Comparison of ENCODE assay signal across 29 cellular contexts in genomic region chr4:5034206-5034605, GRCh38. TPM values are rescaled to one million over a fixed set of nuclear protein-coding genes. Genes with fewer than 3 reads are reported as not detected.
DNase-seq lines count a peak whose midpoint lies in the region; ATAC-seq and TF ChIP-seq lines count a peak whose summit lies in the region.
"Had no signal": no experiment of that assay in that cellular context is flagged by ENCODE, and none has a peak within 500 bp of the region (broad histone marks: within the 10 kb centered on the region; RNA-seq: fewer than 3 reads in every experiment).

No MANE protein-coding gene starts in this region.

- POLR2A ChIA-PET in activated naive CD8-positive, alpha-beta T cell treated with anti-CD3 and anti-CD28 coated beads, Interleukin-2, amount 10 ng/mL, durations not matched to agents 7 days and 5 days (lab: Charles Lee), result no interaction called here

- H3K27me3 ChIP-seq in endodermal cell (ENCODE audit: control insufficient read depth, insufficient read depth, low read length, poor library complexity, severe bottlenecking), result no peaks in the 10 kb centered on the region
- H3K27me3 ChIP-seq: breast epithelium, heart left ventricle had no signal

- no peak for DNase-seq in activated naive CD8-positive, alpha-beta T cell treated with anti-CD3 and anti-CD28 coated beads, Interleukin-2, amount 10 ng/mL, durations not matched to agents 7 days and 5 days
- no peak for DNase-seq in activated naive CD8-positive, alpha-beta T cell treated with anti-CD3 and anti-CD28 coated beads for 36 hours
- DNase-seq in endodermal cell (no peak), SW480 (ENCODE audit: low spot score) (no peak), cerebellar nuclear complex (lab: John Stamatoyannopoulos, UW) (no peak)
- DNase-seq: 8988T; activated naive CD4-positive, alpha-beta T cell; activated T-cell treated with anti-CD3 and anti-CD28 coated beads, Interleukin-2, amount 50 U/mL, for 4 hours; CD8-positive, alpha-beta memory T cell; cortex of kidney; heart left ventricle; naive thymus-derived CD4-positive, alpha-beta T cell; NCI-H1694; NCI-H2171 treated with DMSO at 0.1 percent for 48 hours; NCI-H524 treated with DMSO at 0.1 percent for 48 hours; stimulated activated CD4-positive, alpha-beta T cell treated with anti-CD3 and anti-CD28 coated beads, Interleukin-2, amount 100 ng/mL, for 48 hours; T-helper 2 cell had no signal

- H3K4me1 ChIP-seq in endodermal cell (ENCODE audit: control insufficient read depth, insufficient read depth, low read length), result no peaks in the 10 kb centered on the region
- H3K4me1 ChIP-seq: breast epithelium had no signal

- H3K9me3 Mint-ChIP-seq in activated naive CD8-positive, alpha-beta T cell treated with anti-CD3 and anti-CD28 coated beads, Interleukin-2, amount 10 ng/mL, durations not matched to agents 7 days and 5 days, result peaks cover 1% of the 10 kb centered on the region
- H3K9me3 Mint-ChIP-seq in activated naive CD8-positive, alpha-beta T cell treated with anti-CD3 and anti-CD28 coated beads for 36 hours, result no peaks in the 10 kb centered on the region
- no peaks in the 10 kb centered on the region for H3K9me3 Mint-ChIP-seq in endodermal cell
- no peaks in the 10 kb centered on the region for H3K9me3 Mint-ChIP-seq in nephron
- H3K9me3 Mint-ChIP-seq: activated T-cell treated with anti-CD3 and anti-CD28 coated beads, Interleukin-2, amount 50 U/mL, for 4 hours; CD8-positive, alpha-beta memory T cell; memory B cell; naive thymus-derived CD4-positive, alpha-beta T cell had no signal

- H3K36me3 Mint-ChIP-seq in activated naive CD8-positive, alpha-beta T cell treated with anti-CD3 and anti-CD28 coated beads, Interleukin-2, amount 10 ng/mL, durations not matched to agents 7 days and 5 days, result peaks cover 2% of the 10 kb centered on the region
- no peaks in the 10 kb centered on the region for H3K36me3 Mint-ChIP-seq in activated naive CD8-positive, alpha-beta T cell treated with anti-CD3 and anti-CD28 coated beads for 36 hours
- H3K36me3 Mint-ChIP-seq in endodermal cell (ENCODE audit: low read depth) (no peaks in the 10 kb centered on the region), nephron (ENCODE audit: low read depth) (no peaks in the 10 kb centered on the region)
- H3K36me3 Mint-ChIP-seq: CD8-positive, alpha-beta memory T cell; memory B cell; naive thymus-derived CD4-positive, alpha-beta T cell; stimulated activated effector memory CD8-positive, alpha-beta T cell treated with anti-CD3 and anti-CD28 coated beads, Interleukin-12 subunit alpha, Interleukin-12 subunit beta, amount 100 ng/mL, for 72 hours had no signal

- TF ChIP-seq CTCF in endodermal cell (conservative IDR thresholded peaks at IDR 0.05), result no peak
- TF ChIP-seq CTCF in nephron (IDR thresholded peaks at IDR 0.05; ENCODE audit: unreplicated experiment in 3 of 3), result no peak

- H3K9me3 ChIP-seq in endodermal cell (ENCODE audit: control insufficient read depth, low read length), result no peaks in the 10 kb centered on the region
- H3K9me3 ChIP-seq: breast epithelium, heart left ventricle, thoracic aorta had no signal

- no peak overlapping the region for H3K9ac ChIP-seq in endodermal cell (ENCODE audit: extremely low read depth, low read length, poor library complexity, severe bottlenecking)

- H3K4me1 Mint-ChIP-seq in activated naive CD8-positive, alpha-beta T cell treated with anti-CD3 and anti-CD28 coated beads, Interleukin-2, amount 10 ng/mL, durations not matched to agents 7 days and 5 days, result peaks cover 13% of the 10 kb centered on the region
- peaks cover 10% of the 10 kb centered on the region for H3K4me1 Mint-ChIP-seq in activated naive CD8-positive, alpha-beta T cell treated with anti-CD3 and anti-CD28 coated beads for 36 hours
- H3K4me1 Mint-ChIP-seq in endodermal cell (peaks cover 3% of the 10 kb centered on the region), nephron (peaks cover 53% of the 10 kb centered on the region)
- H3K4me1 Mint-ChIP-seq: memory B cell; stimulated activated effector memory CD8-positive, alpha-beta T cell treated with anti-CD3 and anti-CD28 coated beads, Interleukin-12 subunit alpha, Interleukin-12 subunit beta, amount 100 ng/mL, for 72 hours had no signal

- no peak for ATAC-seq in activated naive CD8-positive, alpha-beta T cell treated with anti-CD3 and anti-CD28 coated beads, Interleukin-2, amount 10 ng/mL, durations not matched to agents 7 days and 5 days (ENCODE audit: low read depth)
- ATAC-seq in GM18907 (IDR thresholded peaks at IDR 0.05; ENCODE audit: unreplicated experiment), result no peak
- no peak for ATAC-seq in GM19397 (IDR thresholded peaks at IDR 0.05; ENCODE audit: unreplicated experiment)
- ATAC-seq: activated CD4-positive, alpha-beta T cell treated with anti-CD3 and anti-CD28 coated beads for 36 hours; HCT116; stimulated activated effector memory CD8-positive, alpha-beta T cell treated with anti-CD3 and anti-CD28 coated beads, Interleukin-12 subunit alpha, Interleukin-12 subunit beta, amount 100 ng/mL, for 72 hours had no signal

- H3K27ac Mint-ChIP-seq in activated naive CD8-positive, alpha-beta T cell treated with anti-CD3 and anti-CD28 coated beads, Interleukin-2, amount 10 ng/mL, durations not matched to agents 7 days and 5 days, result no peak overlapping the region
- no peak overlapping the region for H3K27ac Mint-ChIP-seq in activated naive CD8-positive, alpha-beta T cell treated with anti-CD3 and anti-CD28 coated beads for 36 hours
- H3K27ac Mint-ChIP-seq in endodermal cell (no peak overlapping the region), nephron (peak overlapping the region; percentile 12 to 68 (median 64))
- H3K27ac Mint-ChIP-seq: CD8-positive, alpha-beta memory T cell; memory B cell; stimulated activated effector memory CD8-positive, alpha-beta T cell treated with anti-CD3 and anti-CD28 coated beads, Interleukin-12 subunit alpha, Interleukin-12 subunit beta, amount 100 ng/mL, for 72 hours had no signal

- H3K27ac ChIP-seq in endodermal cell (ENCODE audit: low read depth, low read length), result peak overlapping the region; percentile 4

- 90 to 91% methylated on average over 7 to 8 of the region's 8 CpGs for WGBS in endodermal cell (ENCODE audit: insufficient coverage in 1 of 2, insufficient read length in 1 of 2), 2 experiments

- peaks cover 9% of the 10 kb centered on the region for H3K27me3 Mint-ChIP-seq in activated naive CD8-positive, alpha-beta T cell treated with anti-CD3 and anti-CD28 coated beads, Interleukin-2, amount 10 ng/mL, durations not matched to agents 7 days and 5 days
- no peaks in the 10 kb centered on the region for H3K27me3 Mint-ChIP-seq in activated naive CD8-positive, alpha-beta T cell treated with anti-CD3 and anti-CD28 coated beads for 36 hours
- H3K27me3 Mint-ChIP-seq in endodermal cell (ENCODE audit: insufficient read depth) (no peaks in the 10 kb centered on the region), nephron (ENCODE audit: low read depth) (peaks cover 1% of the 10 kb centered on the region)
- H3K27me3 Mint-ChIP-seq: activated CD4-positive, alpha-beta T cell treated with anti-CD3 and anti-CD28 coated beads for 36 hours; memory B cell had no signal

- H3K4me3 Mint-ChIP-seq in activated naive CD8-positive, alpha-beta T cell treated with anti-CD3 and anti-CD28 coated beads, Interleukin-2, amount 10 ng/mL, durations not matched to agents 7 days and 5 days, result peak overlapping the region; percentile 42
- H3K4me3 Mint-ChIP-seq in activated naive CD8-positive, alpha-beta T cell treated with anti-CD3 and anti-CD28 coated beads for 36 hours, result no peak overlapping the region
- no peak overlapping the region for H3K4me3 Mint-ChIP-seq in endodermal cell
- H3K4me3 Mint-ChIP-seq in nephron, result no peak overlapping the region
- H3K4me3 Mint-ChIP-seq: activated CD4-positive, alpha-beta T cell treated with anti-CD3 and anti-CD28 coated beads for 36 hours; activated T-cell treated with anti-CD3 and anti-CD28 coated beads, Interleukin-2, amount 50 U/mL, for 4 hours; CD8-positive, alpha-beta memory T cell; memory B cell; stimulated activated effector memory CD8-positive, alpha-beta T cell treated with anti-CD3 and anti-CD28 coated beads, Interleukin-12 subunit alpha, Interleukin-12 subunit beta, amount 100 ng/mL, for 72 hours had no signal

- H3K4me3 ChIP-seq in endodermal cell (ENCODE audit: low read length), result no peak overlapping the region
- H3K4me3 ChIP-seq: breast epithelium had no signal

- no peaks in the 10 kb centered on the region for H3K36me3 ChIP-seq in endodermal cell (ENCODE audit: control insufficient read depth, insufficient read depth, low read length)
- H3K36me3 ChIP-seq: breast epithelium, heart left ventricle, thoracic aorta had no signal

RNA-seq across cellular contexts. Expression of gene CYTL1, which starts 14.9 kb away (rescaled TPM):
- not detected for total RNA-seq in activated naive CD8-positive, alpha-beta T cell treated with anti-CD3 and anti-CD28 coated beads, Interleukin-2, amount 10 ng/mL, durations not matched to agents 7 days and 5 days
- not detected for total RNA-seq in activated naive CD8-positive, alpha-beta T cell treated with anti-CD3 and anti-CD28 coated beads for 36 hours
- total RNA-seq in endodermal cell, result 1 to 10 TPM; 2.2 to 3.7 TPM
- polyA plus RNA-seq in endodermal cell (2013, experiment 1 of 2), result 0.93 TPM
- 1.4 TPM for polyA plus RNA-seq in endodermal cell (2013, experiment 2 of 2)
- total RNA-seq: activated CD4-positive, alpha-beta T cell treated with anti-CD3 and anti-CD28 coated beads for 36 hours; activated CD8-positive, alpha-beta memory T cell treated with anti-CD3 and anti-CD28 coated beads for 36 hours; activated T-cell treated with anti-CD3 and anti-CD28 coated beads, Interleukin-2, amount 50 U/mL, for 4 hours; CD8-positive, alpha-beta memory T cell; LHCN-M2; SK-MEL-5 had no signal
- polyA plus RNA-seq: heart left ventricle; naive thymus-derived CD4-positive, alpha-beta T cell had no signal

RNA-seq across cellular contexts. Expression of gene STK32B, which starts 17.1 kb away (rescaled TPM):
- total RNA-seq in activated naive CD8-positive, alpha-beta T cell treated with anti-CD3 and anti-CD28 coated beads, Interleukin-2, amount 10 ng/mL, durations not matched to agents 7 days and 5 days, result not detected
- not detected for total RNA-seq in activated naive CD8-positive, alpha-beta T cell treated with anti-CD3 and anti-CD28 coated beads for 36 hours
- 1 to 10 TPM; 1.4 to 1.5 TPM for total RNA-seq in endodermal cell
- 1.5 TPM for polyA plus RNA-seq in endodermal cell (2013, experiment 1 of 2)
- 1.6 TPM for polyA plus RNA-seq in endodermal cell (2013, experiment 2 of 2)
- total RNA-seq: activated CD4-positive, alpha-beta T cell treated with anti-CD3 and anti-CD28 coated beads for 36 hours; activated CD8-positive, alpha-beta memory T cell treated with anti-CD3 and anti-CD28 coated beads for 36 hours; activated T-cell treated with anti-CD3 and anti-CD28 coated beads, Interleukin-2, amount 50 U/mL, for 4 hours; CD8-positive, alpha-beta memory T cell had no signal
- polyA plus RNA-seq: CD8-positive, alpha-beta memory T cell; naive thymus-derived CD4-positive, alpha-beta T cell had no signal

Comparison
In these comparisons a context has a peak if more than half of its experiments do, and no peak if none do; other contexts are left out.
1. H3K27ac Mint-ChIP-seq: peak in nephron (3 of 3); none in activated naive CD8-positive, alpha-beta T cell treated with anti-CD3 and anti-CD28 coated beads, Interleukin-2, amount 10 ng/mL, durations not matched to agents 7 days and 5 days (single experiment), activated naive CD8-positive, alpha-beta T cell treated with anti-CD3 and anti-CD28 coated beads for 36 hours (single experiment) and endodermal cell (single experiment).